Comparison of ENCODE assay signal across 9 cellular contexts in the genomic region with DNA sequence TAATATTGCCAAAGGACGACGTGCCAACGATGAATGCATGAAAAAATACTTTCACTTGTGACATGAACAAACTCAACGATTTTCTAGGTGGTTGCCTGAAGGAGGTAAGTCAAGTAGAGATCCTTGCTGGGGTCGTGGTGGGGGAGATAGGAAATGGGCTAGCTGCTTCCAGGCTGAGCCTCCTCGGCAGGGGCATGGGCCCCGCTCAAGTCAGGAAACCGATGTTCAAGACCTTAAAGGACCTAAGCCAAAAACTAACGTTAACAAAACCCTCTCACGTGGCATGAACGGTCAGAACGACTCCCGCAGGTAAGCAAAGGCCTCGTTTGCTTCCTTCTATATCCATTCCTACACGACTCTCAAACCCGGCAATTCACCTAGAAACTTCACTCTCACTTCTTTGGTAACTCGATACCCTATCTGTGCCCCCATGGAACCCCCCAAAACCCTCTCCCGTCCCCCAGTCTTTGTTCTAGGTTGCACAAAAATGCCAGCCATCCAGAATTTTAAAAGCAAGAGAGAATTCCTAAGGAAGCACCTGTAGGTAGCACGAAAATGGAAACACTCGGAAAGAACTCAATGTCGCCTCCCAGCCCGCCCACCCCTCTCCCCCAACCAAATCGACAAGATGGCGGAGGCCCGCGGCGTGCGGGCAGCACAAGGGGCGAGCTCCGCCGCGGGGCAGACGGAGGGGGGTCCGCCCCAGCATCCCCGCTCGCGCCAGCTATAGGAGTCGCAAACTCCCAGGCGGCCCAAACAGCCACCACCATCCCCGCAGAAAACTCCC. TPM values are rescaled to one million over a fixed set of nuclear protein-coding genes. Genes with fewer than 3 reads are reported as not detected.
DNase-seq lines count a peak whose midpoint lies in the region; ATAC-seq and TF ChIP-seq lines count a peak whose summit lies in the region.
"Had no signal": no experiment of that assay in that cellular context is flagged by ENCODE, and none has a peak within 500 bp of the region (broad histone marks: within the 10 kb centered on the region; RNA-seq: fewer than 3 reads in every experiment).

No MANE protein-coding gene starts in this region.

- no peaks in the 10 kb centered on the region for H3F3A ChIP-seq in SK-N-SH (replicated peaks; ENCODE audit: insufficient read depth)

- peak overlapping the region; percentile 98 for H3K9ac ChIP-seq in SK-N-SH

- ATAC-seq in HG02885 (IDR thresholded peaks at IDR 0.05; ENCODE audit: poor library complexity, unreplicated experiment) (peak; percentile 27), GM21367 (IDR thresholded peaks at IDR 0.05; ENCODE audit: unreplicated experiment) (no peak)

- peak; percentile 38 for DNase-seq in Daoy (ENCODE audit: low read depth)
- peak; percentile 79 for DNase-seq in SK-N-SH
- no peak for DNase-seq in coronary artery (ENCODE audit: low spot score)
- DNase-seq in type B pancreatic cell (ENCODE audit: extremely low spot score, unreplicated experiment), result no peak
- no peak for DNase-seq in HPDE6-E6E7 (ENCODE audit: extremely low spot score)

- H3K27ac Mint-ChIP-seq in type B pancreatic cell, result peak overlapping the region; percentile 100

- peaks cover 14 to 20% of the 10 kb centered on the region in 2 experiments for H3K36me3 ChIP-seq in SK-N-SH (replicated peaks in 1 of 2; ENCODE audit: control insufficient read depth in 1 of 2, insufficient read depth in 2 of 2, low read length in 1 of 2)
- H3K36me3 ChIP-seq in mesodermal cell (ENCODE audit: control insufficient read depth, insufficient read depth, low read length), result peaks cover 39% of the 10 kb centered on the region

- TF ChIP-seq CTCF in SK-N-SH (IDR thresholded peaks at IDR 0.05) (no peak), coronary artery (IDR thresholded peaks at IDR 0.05) (no peak), type B pancreatic cell (conservative IDR thresholded peaks at IDR 0.05) (no peak)

- peaks cover 13% of the 10 kb centered on the region for H3K36me3 Mint-ChIP-seq in type B pancreatic cell

- peak overlapping the region; percentile 100 for H3K4me3 Mint-ChIP-seq in type B pancreatic cell

- H2AFZ ChIP-seq in SK-N-SH (ENCODE audit: low read depth), result peak overlapping the region; percentile 74; the same call in 1 of the 2 replicates

- WGBS in SK-N-SH (ENCODE audit: low lambda C conversion rate), result under 1% methylated on average over 24 of the region's 40 CpGs
- WGBS in mesodermal cell (ENCODE audit: insufficient coverage in 2 of 2), 2 experiments, result 0 to 1% methylated on average over 14 to 30 of the region's 40 CpGs

- H3K4me3 ChIP-seq in SK-N-SH (ENCODE audit: low read depth in 2 of 2, low read length in 1 of 2), result peak overlapping the region; percentile 83 to 100
- peak overlapping the region; percentile 77 for H3K4me3 ChIP-seq in coronary artery
- H3K4me3 ChIP-seq in mesodermal cell (ENCODE audit: extremely low read depth, insufficient read depth, low read length, poor library complexity, severe bottlenecking), result peak overlapping the region; percentile 68

- peak overlapping the region; percentile 98 to 99 for H3K27ac ChIP-seq in SK-N-SH (ENCODE audit: low read depth in 2 of 2, low read length in 1 of 2)
- peak overlapping the region; percentile 83 to 91 for H3K27ac ChIP-seq in coronary artery
- H3K27ac ChIP-seq in mesodermal cell (ENCODE audit: low read depth, low read length, severe bottlenecking), result peak overlapping the region; percentile 100

- POLR2A ChIA-PET in SK-N-SH (lab: Yijun Ruan, JAX), result interaction anchor here (0.7 to 2.2 kb wide), 6 partner anchors 9 to 111 kb away, joined by 3 to 8 read pairs (median 4); no protein-coding TSS in a partner anchor

- H3K27me3 ChIP-seq in SK-N-SH (ENCODE audit: insufficient read depth), result no peaks in the 10 kb centered on the region

- H3K79me2 ChIP-seq in SK-N-SH (ENCODE audit: insufficient read depth), result peaks cover 46% of the 10 kb centered on the region

- peaks cover 41% of the 10 kb centered on the region for H4K20me1 ChIP-seq in SK-N-SH (ENCODE audit: insufficient read depth)

- no peak for TF ChIP-seq RAD21 in SK-N-SH (IDR thresholded peaks at IDR 0.05; ENCODE audit: low read length)

- H3K9me3 ChIP-seq in SK-N-SH (no peaks in the 10 kb centered on the region), mesodermal cell (ENCODE audit: control insufficient read depth, low read length) (no peaks in the 10 kb centered on the region)

- no peaks in the 10 kb centered on the region for H3K9me3 Mint-ChIP-seq in type B pancreatic cell

- no peak for TF ChIP-seq EP300 in SK-N-SH (IDR thresholded peaks at IDR 0.05; ENCODE audit: borderline replicate concordance in 1 of 2, low read depth in 1 of 2, low read length in 1 of 2)

- H3K27me3 Mint-ChIP-seq in type B pancreatic cell, result peaks cover 14% of the 10 kb centered on the region

- H3K4me1 ChIP-seq in SK-N-SH (ENCODE audit: control insufficient read depth in 1 of 2, insufficient read depth in 2 of 2, low read depth in 1 of 2, low read length in 1 of 2) (peaks cover 7 to 12% of the 10 kb centered on the region in 2 experiments; a peak in 2 of 4 replicates), mesodermal cell (ENCODE audit: control insufficient read depth, insufficient read depth, low read length, poor library complexity, severe bottlenecking) (peaks cover 19% of the 10 kb centered on the region)

- H3K4me2 ChIP-seq in SK-N-SH, result peak overlapping the region; percentile 79

- CTCF ChIA-PET in SK-N-SH (lab: Yijun Ruan, JAX), result interaction anchor here (0.5 to 2.6 kb wide), 4 partner anchors 18 to 884 kb away, joined by 3 to 9 read pairs (median 4); no protein-coding TSS in a partner anchor

- peaks cover 19% of the 10 kb centered on the region for H3K4me1 Mint-ChIP-seq in type B pancreatic cell (ENCODE audit: unreplicated experiment)

- H3K9me2 ChIP-seq in SK-N-SH, result no peaks in the 10 kb centered on the region

TF ChIP-seq in SK-N-SH, 30 proteins besides CTCF, POLR2A, EP300 and RAD21:
- TF ChIP-seq TEAD4 (IDR thresholded peaks at IDR 0.05; ENCODE audit: borderline replicate concordance, insufficient read depth), result no peak
- TF ChIP-seq CHD2 (IDR thresholded peaks at IDR 0.05; ENCODE audit: low read length, partially characterized antibody), result no peak
- TF ChIP-seq, protein P1, sequence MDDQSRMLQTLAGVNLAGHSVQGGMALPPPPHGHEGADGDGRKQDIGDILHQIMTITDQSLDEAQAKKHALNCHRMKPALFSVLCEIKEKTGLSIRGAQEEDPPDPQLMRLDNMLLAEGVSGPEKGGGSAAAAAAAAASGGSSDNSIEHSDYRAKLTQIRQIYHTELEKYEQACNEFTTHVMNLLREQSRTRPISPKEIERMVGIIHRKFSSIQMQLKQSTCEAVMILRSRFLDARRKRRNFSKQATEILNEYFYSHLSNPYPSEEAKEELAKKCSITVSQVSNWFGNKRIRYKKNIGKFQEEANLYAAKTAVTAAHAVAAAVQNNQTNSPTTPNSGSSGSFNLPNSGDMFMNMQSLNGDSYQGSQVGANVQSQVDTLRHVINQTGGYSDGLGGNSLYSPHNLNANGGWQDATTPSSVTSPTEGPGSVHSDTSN (IDR thresholded peaks at IDR 0.05), result no peak
- TF ChIP-seq RCOR1 (IDR thresholded peaks at IDR 0.05; ENCODE audit: low read length), result no peak
- no peak for TF ChIP-seq TCF12 (IDR thresholded peaks at IDR 0.05)
- no peak for TF ChIP-seq JUND (IDR thresholded peaks at IDR 0.05)
- peak; percentile 87; the same call in 1 of the 2 replicates for TF ChIP-seq YY1 (IDR thresholded peaks at IDR 0.05; ENCODE audit: low read depth)
TF ChIP-seq in SK-N-SH: peak in this region for 1.

RNA-seq across cellular contexts. Expression of a gene that starts 13.6 kb away (rescaled TPM):
- total RNA-seq in Daoy (2014; rRNA removed; shearing (Covaris generic)), result not detected in 2 replicates
- polyA plus RNA-seq in SK-N-SH (2012; rRNA removed), result not detected in 2 replicates
- not detected in 2 replicates for polyA plus RNA-seq in SK-N-SH (2012; cell fraction: cytosol; rRNA removed)
- not detected in 2 replicates for polyA plus RNA-seq in SK-N-SH (2012; cell fraction: nucleus; rRNA removed)
- not detected for polyA plus RNA-seq in mesodermal cell (2013, experiment 1 of 2)
- not detected for polyA plus RNA-seq in mesodermal cell (2013, experiment 2 of 2)
- total RNA-seq in type B pancreatic cell (ENCODE audit: low replicate concordance), result not detected in 2 replicates
- total RNA-seq: T-helper 1 cell treated with Interleukin-12 subunit alpha and Interleukin-12 subunit beta and Interleukin-4 antibody, amounts not matched to agents 30 ng/mL and 1 ng/mL, for 36 hours had no signal

RNA-seq across cellular contexts. Expression of a gene that starts 19.8 kb away (rescaled TPM):
- not detected in 2 replicates for total RNA-seq in Daoy (2014; rRNA removed; shearing (Covaris generic))
- polyA plus RNA-seq in SK-N-SH (2012; rRNA removed), result not detected in 2 replicates
- not detected in 2 replicates for polyA plus RNA-seq in SK-N-SH (2012; cell fraction: cytosol; rRNA removed)
- polyA plus RNA-seq in SK-N-SH (2012; cell fraction: nucleus; rRNA removed), result not detected in 2 replicates
- polyA plus RNA-seq in mesodermal cell (2013, experiment 1 of 2), result 1.3 TPM
- 0.86 TPM for polyA plus RNA-seq in mesodermal cell (2013, experiment 2 of 2)
- total RNA-seq in type B pancreatic cell (ENCODE audit: low replicate concordance), result 1.5 and 2.9 TPM in 2 replicates

RNA-seq across cellular contexts. Expression of a gene that starts 29.5 kb away (rescaled TPM):
- 1.0 TPM in 1 of 2 replicates, not detected in the other for total RNA-seq in Daoy (2014; rRNA removed; shearing (Covaris generic))
- polyA plus RNA-seq in SK-N-SH (2012; rRNA removed), result not detected in 2 replicates
- not detected in 2 replicates for polyA plus RNA-seq in SK-N-SH (2012; cell fraction: cytosol; rRNA removed)
- polyA plus RNA-seq in SK-N-SH (2012; cell fraction: nucleus; rRNA removed), result not detected in 2 replicates
- not detected for polyA plus RNA-seq in mesodermal cell (2013, experiment 1 of 2)
- polyA plus RNA-seq in mesodermal cell (2013, experiment 2 of 2), result not detected
- 0.26 TPM in 1 of 2 replicates, not detected in the other for total RNA-seq in type B pancreatic cell (ENCODE audit: low replicate concordance)
- total RNA-seq: T-helper 1 cell treated with Interleukin-12 subunit alpha and Interleukin-12 subunit beta and Interleukin-4 antibody, amounts not matched to agents 30 ng/mL and 1 ng/mL, for 36 hours had no signal

RNA-seq across cellular contexts. Expression of a gene that starts 33.6 kb away (rescaled TPM):
- not detected in 2 replicates for total RNA-seq in Daoy (2014; rRNA removed; shearing (Covaris generic))
- not detected in 2 replicates for polyA plus RNA-seq in SK-N-SH (2012; rRNA removed)
- not detected in 2 replicates for polyA plus RNA-seq in SK-N-SH (2012; cell fraction: cytosol; rRNA removed)
- 0.07 TPM in 1 of 2 replicates, not detected in the other for polyA plus RNA-seq in SK-N-SH (2012; cell fraction: nucleus; rRNA removed)
- polyA plus RNA-seq in mesodermal cell (2013, experiment 1 of 2), result not detected
- polyA plus RNA-seq in mesodermal cell (2013, experiment 2 of 2), result not detected
- total RNA-seq in type B pancreatic cell (ENCODE audit: low replicate concordance), result not detected in 2 replicates
- total RNA-seq: T-helper 1 cell treated with Interleukin-12 subunit alpha and Interleukin-12 subunit beta and Interleukin-4 antibody, amounts not matched to agents 30 ng/mL and 1 ng/mL, for 36 hours had no signal

RNA-seq across cellular contexts. Expression of a gene that starts 50.9 kb away (rescaled TPM):
- not detected in 2 replicates for total RNA-seq in Daoy (2014; rRNA removed; shearing (Covaris generic))
- polyA plus RNA-seq in SK-N-SH (2012; rRNA removed), result not detected in 2 replicates
- not detected in 2 replicates for polyA plus RNA-seq in SK-N-SH (2012; cell fraction: cytosol; rRNA removed)
- not detected in 2 replicates for polyA plus RNA-seq in SK-N-SH (2012; cell fraction: nucleus; rRNA removed)
- polyA plus RNA-seq in mesodermal cell (2013, experiment 1 of 2), result not detected
- polyA plus RNA-seq in mesodermal cell (2013, experiment 2 of 2), result not detected
- total RNA-seq in type B pancreatic cell (ENCODE audit: low replicate concordance), result not detected in 2 replicates
- total RNA-seq: T-helper 1 cell treated with Interleukin-12 subunit alpha and Interleukin-12 subunit beta and Interleukin-4 antibody, amounts not matched to agents 30 ng/mL and 1 ng/mL, for 36 hours had no signal

Comparison
In these comparisons a context has a peak if more than half of its experiments do, and no peak if none do; other contexts are left out.
1. DNase-seq: peak in Daoy (single experiment) and SK-N-SH (single experiment); none in coronary artery (single experiment), type B pancreatic cell (single experiment) and HPDE6-E6E7 (single experiment).
2. Peak in every context shown above with its lines, with median percentiles within 50 percentile points of each other: H3K27ac ChIP-seq and H3K4me3 ChIP-seq.